ENCODE assay signal across 12 cellular contexts in the genomic region with DNA sequence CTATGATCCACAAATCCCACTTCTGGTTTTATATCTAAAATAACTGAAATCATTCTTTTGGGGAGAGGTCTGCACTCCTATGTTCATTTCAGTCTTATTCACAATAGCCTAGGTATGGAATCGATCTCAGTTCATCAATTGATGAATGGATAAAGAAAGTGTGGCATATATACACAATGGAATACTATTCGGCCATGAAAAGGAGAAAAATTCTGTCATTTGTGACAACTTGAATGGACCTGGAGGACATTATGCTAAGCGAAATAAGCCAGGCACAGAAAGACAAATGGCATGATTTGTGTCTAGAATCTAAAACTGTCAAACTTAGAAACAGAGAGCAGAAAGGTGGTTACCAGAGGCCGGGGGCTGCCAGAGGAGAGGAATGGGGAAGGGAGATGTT. TPM values are rescaled to one million over a fixed set of nuclear protein-coding genes. Genes with fewer than 3 reads are reported as not detected.
"Had no signal": no experiment of that assay in that cellular context is flagged by ENCODE, and none has a peak within 500 bp of the region (broad histone marks: within the 10 kb centered on the region; RNA-seq: fewer than 3 reads in every experiment).

No MANE protein-coding gene starts in this region.

- DNase-seq: GM23248, GOT3, H7, H9, HCEC 1CT, HFFc6 had no signal

- H3K36me3 ChIP-seq: HAP-1 had no signal

- H3K4me1 Mint-ChIP-seq: GM23338 had no signal

- H3K4me3 ChIP-seq: GM23248, GM23338, HAP-1 had no signal

- H3K4me3 Mint-ChIP-seq: GM23338, H9, HFFc6 had no signal

- FAIRE-seq: H1, H54 had no signal

- H2AFZ ChIP-seq: GM23248, GM23338 had no signal

- H3K27ac Mint-ChIP-seq: GM23338, H9, HFFc6 had no signal

- H3K9me3 ChIP-seq: HAP-1 had no signal

- H3K4me2 ChIP-seq: GM23338 had no signal

- H3K27ac ChIP-seq: GM23248 had no signal

- ATAC-seq: GM23338, HCT116 had no signal

- H3K4me1 ChIP-seq: HAP-1 had no signal

- H3K9ac ChIP-seq: GM23248 had no signal

RNA-seq across cellular contexts. Expression of a gene that starts 5.4 kb away (rescaled TPM):
- total RNA-seq: GM23248, GM23338, H1, H4, H7, H9, HFFc6 had no signal
- polyA plus RNA-seq: GM23248, GM23338, H1 had no signal

RNA-seq across cellular contexts. Expression of a gene that starts 6.1 kb away (rescaled TPM):
- total RNA-seq: GM23248, GM23338, H1, H4, H7, H9, HFFc6 had no signal
- polyA plus RNA-seq: GM23248, GM23338, H1 had no signal

RNA-seq across cellular contexts. Expression of a gene that starts 14.2 kb away (rescaled TPM):
- total RNA-seq: GM23248, GM23338, H1, H4, H7, H9, HFFc6 had no signal
- polyA plus RNA-seq: GM23248, GM23338 had no signal

RNA-seq across cellular contexts. Expression of a gene that starts 20.4 kb away (rescaled TPM):
- total RNA-seq: GM23248, GM23338, H1, H4, H7, H9, HFFc6 had no signal
- polyA plus RNA-seq: GM23248, GM23338, H1 had no signal

RNA-seq across cellular contexts. Expression of a gene that starts 26.1 kb away (rescaled TPM):
- total RNA-seq: GM23248, GM23338, H1, H4, H7, H9, HFFc6 had no signal
- polyA plus RNA-seq: GM23248, GM23338 had no signal
